8 cellular contexts compared by ENCODE assay signal in the genomic region with DNA sequence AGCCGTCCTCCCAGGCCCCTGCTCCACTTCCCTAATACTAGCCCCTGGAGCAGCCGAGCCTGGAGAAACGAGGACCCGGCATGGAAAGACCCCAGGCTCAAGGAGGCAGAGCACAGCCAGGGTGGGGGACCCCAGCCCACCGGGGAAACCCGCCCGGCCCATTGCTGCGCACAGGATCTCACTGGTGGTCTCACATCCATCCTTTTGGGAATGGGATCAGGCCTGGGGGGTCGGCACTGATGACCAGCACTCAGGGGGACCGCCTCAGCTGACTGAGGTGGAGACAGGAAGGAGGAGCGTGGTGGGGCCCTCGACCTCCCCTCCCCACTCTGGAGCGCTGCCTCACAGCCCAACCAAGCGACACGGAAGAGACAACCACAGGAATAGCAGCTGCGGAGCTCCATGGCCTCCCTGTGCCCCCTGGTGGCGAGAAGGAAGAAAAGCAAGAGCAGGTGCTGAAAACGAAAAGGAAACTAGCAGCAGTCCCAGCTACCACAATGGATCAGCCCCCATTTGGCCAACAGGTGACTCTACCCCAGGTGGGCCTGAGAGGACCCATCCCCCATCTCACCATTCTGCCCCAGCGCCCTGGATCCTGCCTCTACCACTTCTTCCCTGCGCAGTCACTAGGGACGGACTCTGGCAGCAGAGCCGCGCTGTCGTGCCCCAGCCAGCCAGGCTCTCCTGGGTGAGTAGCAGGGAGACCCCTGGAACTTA. TPM values are rescaled to one million over a fixed set of nuclear protein-coding genes. Genes with fewer than 3 reads are reported as not detected.
A peak's percentile ranks its signal among the peaks of the same experiment; 100 is the strongest.
DNase-seq lines count a peak whose midpoint lies in the region; ATAC-seq and TF ChIP-seq lines count a peak whose summit lies in the region.
"Not testable (repeated sequence)": the region's sequence is repeated elsewhere in the genome, so short reads cannot be mapped to it uniquely, and the experiment has no call there.

No MANE protein-coding gene starts in this region.

- H3K4me1 ChIP-seq in right lobe of liver, result not testable (repeated sequence)

- peak; percentile 80 for ATAC-seq in GM19452 (IDR thresholded peaks at IDR 0.05; ENCODE audit: unreplicated experiment)
- peak; percentile 66 for ATAC-seq in HG03469 (IDR thresholded peaks at IDR 0.05; ENCODE audit: unreplicated experiment)
- peak; percentile 87 to 96 (median 94) for ATAC-seq in right lobe of liver

- not testable (repeated sequence) for H3K27ac ChIP-seq in dorsolateral prefrontal cortex, right lobe of liver

- 10% methylated on average over 16 of the region's 24 CpGs for WGBS in right lobe of liver (ENCODE audit: insufficient coverage, low coverage, low lambda C conversion rate, missing lambda C conversion rate)

- TF ChIP-seq CTCF in dorsolateral prefrontal cortex (IDR thresholded peaks at IDR 0.05 in 54 of 56, conservative IDR thresholded peaks at IDR 0.05 in 2 of 56; ENCODE audit: low read depth in 1 of 56, partially characterized antibody in 56 of 56) (peak; percentile 29 to 86 (median 68)), right lobe of liver (IDR thresholded peaks at IDR 0.05) (peak; percentile 44 to 69 (median 66))

- not testable (repeated sequence) for TF ChIP-seq POLR2A in right lobe of liver (IDR thresholded peaks at IDR 0.05)

- intact Hi-C loops in dorsolateral prefrontal cortex (cut with DNase I), result loop anchor here in 1 of 2 donors (10.0 kb wide), 1 partner anchor 250 kb away; no protein-coding TSS in a partner anchor
- intact Hi-C loops in right lobe of liver (cut with DNase I), result not testable (repeated sequence)

- not testable (repeated sequence) for H3K36me3 ChIP-seq in right lobe of liver

- H3K27me3 ChIP-seq in dorsolateral prefrontal cortex, result peaks cover 0 to 17% (median 0%) of the 10 kb centered on the region in 45 donors
- not testable (repeated sequence) for H3K27me3 ChIP-seq in right lobe of liver

- DNase-seq in CD1c-positive myeloid dendritic cell (ENCODE audit: extremely low spot score) (peak; percentile 84), NCI-H748 treated with DMSO at 0.1 percent for 48 hours (lab: John Stamatoyannopoulos, UW) (peak; percentile 7), dorsolateral prefrontal cortex (peak in 7 of 10 donors; percentile 39 to 74 (median 54)), right lobe of liver (peak; percentile 48 to 76 (median 66))
- peak; percentile 31 to 60 for DNase-seq in activated CD4-positive, alpha-beta T cell treated with anti-CD3 and anti-CD28 coated beads, Interleukin-2, amount 50 U/mL, for 48 hours
- DNase-seq in stimulated activated CD4-positive, alpha-beta T cell treated with anti-CD3 and anti-CD28 coated beads, TNF-alpha, amount 100 ng/mL, for 1 hour (ENCODE audit: low read depth in 3 of 3, low spot score in 1 of 3), result peak in 2 of 3 donors; percentile 27 to 38

- not testable (repeated sequence) for H3K9me3 ChIP-seq in right lobe of liver

- H3K4me3 ChIP-seq in dorsolateral prefrontal cortex, result peak overlapping the region in 49 of 59 donors; percentile 7 to 62 (median 39)
- peak overlapping the region in 2 of 3 donors; percentile 31 to 32 for H3K4me3 ChIP-seq in right lobe of liver

RNA-seq across cellular contexts. Expression of gene TNS1, which starts 31.9 kb away (rescaled TPM):
- total RNA-seq in dorsolateral prefrontal cortex, result 100 to 1,000 TPM in 88 of 120 experiments, 10 to 100 TPM in 32; 57.9 to 261 (median 120) TPM
- 100 to 1,000 TPM in 3 of 6 experiments, 10 to 100 TPM in 3; 68.4 to 209 (median 99.2) TPM for total RNA-seq in right lobe of liver

RNA-seq across cellular contexts. Expression of gene RUFY4, which starts 34.4 kb away (rescaled TPM):
- total RNA-seq in dorsolateral prefrontal cortex (1 to 10 TPM in 9 of 120 experiments, under 1 TPM in 52, not detected in 59; 0.16 to 1.9 (median 0.60) TPM), right lobe of liver (under 1 TPM in 3 of 6 experiments, not detected in 3; 0.11 to 0.55 (median 0.23) TPM)

Comparison
In these comparisons a context has a peak if more than half of its experiments do, and no peak if none do; other contexts are left out.
1. DNase-seq: peak in every context shown above with its lines; median percentile 84 in CD1c-positive myeloid dendritic cell; 66 in right lobe of liver; 54 in dorsolateral prefrontal cortex; 46 in activated CD4-positive, alpha-beta T cell treated with anti-CD3 and anti-CD28 coated beads, Interleukin-2, amount 50 U/mL, for 48 hours; 32 in stimulated activated CD4-positive, alpha-beta T cell treated with anti-CD3 and anti-CD28 coated beads, TNF-alpha, amount 100 ng/mL, for 1 hour; 7 in NCI-H748 treated with DMSO at 0.1 percent for 48 hours.